18 cellular contexts compared by ENCODE assay signal in the genomic region with DNA sequence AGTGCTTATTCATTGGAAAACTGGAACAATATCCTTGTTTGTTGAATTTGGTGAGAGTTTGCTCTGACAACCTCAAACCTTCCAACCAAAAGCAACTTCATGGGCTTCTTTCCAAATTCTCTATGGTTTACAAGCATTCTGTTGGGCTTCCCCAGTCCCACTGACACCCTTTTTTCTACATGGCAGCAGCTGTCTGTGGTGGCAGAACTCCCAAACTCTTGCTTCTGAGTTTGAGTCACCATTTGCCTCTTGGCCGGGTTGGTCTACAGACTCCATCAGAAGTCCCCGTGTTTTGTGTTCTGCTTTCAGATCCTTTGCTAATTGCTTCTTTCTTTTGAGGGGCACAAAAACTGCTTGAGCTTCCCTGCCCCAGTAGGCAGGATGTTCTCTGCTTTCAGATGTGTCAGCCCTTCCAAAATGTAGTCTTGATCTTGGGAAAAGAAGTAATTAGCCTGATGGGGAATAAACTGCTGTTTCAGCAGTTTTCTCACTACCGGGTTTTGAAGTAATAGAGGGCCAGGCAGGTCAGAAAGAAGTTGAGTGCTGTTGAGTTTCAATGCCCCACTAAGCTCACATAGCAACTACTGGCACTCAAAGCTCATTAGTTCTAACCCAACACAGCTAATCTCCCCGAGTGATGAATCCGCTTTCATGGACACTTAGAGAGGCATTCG.
DNase-seq lines count a peak whose midpoint lies in the region; ATAC-seq, FAIRE-seq and TF ChIP-seq lines count a peak whose summit lies in the region.
"Had no signal": no experiment of that assay in that cellular context is flagged by ENCODE, and none has a peak within 500 bp of the region (broad histone marks: within the 10 kb centered on the region; RNA-seq: fewer than 3 reads in every experiment).

No MANE protein-coding gene starts in this region.

- no peak overlapping the region for H3K4me3 Mint-ChIP-seq in astrocyte (ENCODE audit: unreplicated experiment)
- H3K4me3 Mint-ChIP-seq: dendritic cell treated with granulocyte-macrophage colony-stimulating factor and Interleukin-4, amounts not matched to agents 40 ng/mL and 50 ng/mL, for 4 days had no signal

- H3K4me1 ChIP-seq in GM23248 (ENCODE audit: insufficient read depth) (peaks cover 15% of the 10 kb centered on the region), astrocyte (ENCODE audit: insufficient read depth, low read length) (peaks cover 10% of the 10 kb centered on the region)
- H3K4me1 ChIP-seq: esophagus squamous epithelium, prostate gland, tibial artery had no signal

- WGBS in GM23248 (ENCODE audit: low coverage in 1 of 2, low lambda C conversion rate in 2 of 2, missing lambda C conversion rate in 2 of 2), 2 experiments = 75 to 81% methylated on average over 6 of the region's 6 CpGs

- DNase-seq in AG04450 (ENCODE audit: low read depth, low spot score) = peak; percentile 73
- DNase-seq in GM23248 = peak; percentile 86
- DNase-seq in astrocyte (ENCODE audit: low read depth) = peak; percentile 98
- DNase-seq in glomerular visceral epithelial cell (ENCODE audit: extremely low spot score) = peak; percentile 92
- no peak for DNase-seq in NCI-H1417 (lab: John Stamatoyannopoulos, UW)
- DNase-seq in activated gamma-delta T cell treated with Interleukin-2 at 50 U/mL for 16 hours = no peak
- DNase-seq in OCI-M1 (lab: John Stamatoyannopoulos, UW) = no peak
- DNase-seq: activated T-cell treated with anti-CD3 and anti-CD28 coated beads for 4 hours, DMS79, esophagus squamous epithelium, H7, tibial artery had no signal

- H3K9me3 Mint-ChIP-seq in astrocyte (ENCODE audit: unreplicated experiment) = no peaks in the 10 kb centered on the region
- H3K9me3 Mint-ChIP-seq: dendritic cell treated with granulocyte-macrophage colony-stimulating factor and Interleukin-4, amounts not matched to agents 40 ng/mL and 50 ng/mL, for 4 days had no signal

- H3K79me2 ChIP-seq in GM23248 (ENCODE audit: insufficient read depth) (peaks cover 100% of the 10 kb centered on the region), astrocyte (ENCODE audit: insufficient read depth, low read length) (peaks cover 16% of the 10 kb centered on the region)

- H3K4me3 ChIP-seq in AG04450 (ENCODE audit: low read depth, low read length) = no peak overlapping the region
- no peak overlapping the region for H3K4me3 ChIP-seq in GM23248
- H3K4me3 ChIP-seq in astrocyte (ENCODE audit: insufficient read depth, low read depth, low read length) = peak overlapping the region; percentile 3
- H3K4me3 ChIP-seq: BLaER1 treated with 17β-estradiol and CSF1 and Interleukin-3, amounts not matched to agents 10 nM and 100 nM; esophagus squamous epithelium; prostate gland; tibial artery had no signal

- TF ChIP-seq CTCF in AG04450 (IDR thresholded peaks at IDR 0.05; ENCODE audit: low read depth, low read length) = no peak
- TF ChIP-seq CTCF in astrocyte (IDR thresholded peaks at IDR 0.05; ENCODE audit: insufficient read depth, low read depth, low read length) = no peak

- H3K36me3 Mint-ChIP-seq in astrocyte (ENCODE audit: low read depth, unreplicated experiment) = no peaks in the 10 kb centered on the region

- no peak overlapping the region for H3K27ac Mint-ChIP-seq in astrocyte (ENCODE audit: unreplicated experiment)
- H3K27ac Mint-ChIP-seq: dendritic cell treated with granulocyte-macrophage colony-stimulating factor and Interleukin-4, amounts not matched to agents 40 ng/mL and 50 ng/mL, for 4 days had no signal

- CTCF ChIA-PET in AG04450 (lab: Charles Lee) = no interaction called here

- H3K4me1 Mint-ChIP-seq in astrocyte (ENCODE audit: low read depth, unreplicated experiment) = peaks cover 14% of the 10 kb centered on the region

- no peaks in the 10 kb centered on the region for H3K27me3 ChIP-seq in AG04450 (ENCODE audit: control insufficient read depth, insufficient read depth, low read length)
- no peaks in the 10 kb centered on the region for H3K27me3 ChIP-seq in GM23248 (replicated peaks; ENCODE audit: insufficient read depth)
- H3K27me3 ChIP-seq in astrocyte (ENCODE audit: insufficient read depth, low read length) = no peaks in the 10 kb centered on the region
- H3K27me3 ChIP-seq: BLaER1 treated with 17β-estradiol and CSF1 and Interleukin-3, amounts not matched to agents 10 nM and 100 nM; esophagus squamous epithelium; tibial artery had no signal

- H3K9ac ChIP-seq in GM23248 = no peak overlapping the region
- peak overlapping the region; percentile 1 for H3K9ac ChIP-seq in astrocyte (ENCODE audit: low read length)
- H3K9ac ChIP-seq: BLaER1 treated with 17β-estradiol and CSF1 and Interleukin-3, amounts not matched to agents 10 nM and 100 nM had no signal

- peaks cover 6% of the 10 kb centered on the region; the same call in 1 of the 2 replicates for H3K36me3 ChIP-seq in GM23248 (ENCODE audit: low read depth)
- no peaks in the 10 kb centered on the region for H3K36me3 ChIP-seq in astrocyte (ENCODE audit: insufficient read depth, low read length)
- H3K36me3 ChIP-seq: esophagus squamous epithelium, prostate gland, tibial artery had no signal

- H2AFZ ChIP-seq in GM23248 (no peak overlapping the region), astrocyte (ENCODE audit: low read depth, low read length) (no peak overlapping the region)

- FAIRE-seq in astrocyte (lab: Jason Lieb, UNC) = peak; percentile 52
- FAIRE-seq: islet of Langerhans had no signal

- no peaks in the 10 kb centered on the region for H3K27me3 Mint-ChIP-seq in astrocyte (ENCODE audit: low read depth, unreplicated experiment)
- H3K27me3 Mint-ChIP-seq: dendritic cell treated with granulocyte-macrophage colony-stimulating factor and Interleukin-4, amounts not matched to agents 40 ng/mL and 50 ng/mL, for 4 days had no signal

- POLR2A ChIA-PET in AG04450 (lab: Yijun Ruan, JAX) = no interaction called here

- H3K9me3 ChIP-seq in AG04450 (ENCODE audit: control insufficient read depth, insufficient read depth, low read length) (peaks cover 3% of the 10 kb centered on the region; the same call in 1 of the 2 replicates), GM23248 (ENCODE audit: low read depth) (no peaks in the 10 kb centered on the region), astrocyte (ENCODE audit: insufficient read depth, low read depth, low read length) (no peaks in the 10 kb centered on the region)
- H3K9me3 ChIP-seq: BLaER1 treated with 17β-estradiol and CSF1 and Interleukin-3, amounts not matched to agents 10 nM and 100 nM; esophagus squamous epithelium; prostate gland; tibial artery had no signal

- H4K20me1 ChIP-seq in GM23248 (ENCODE audit: insufficient read depth) = no peaks in the 10 kb centered on the region
- no peaks in the 10 kb centered on the region for H4K20me1 ChIP-seq in astrocyte (ENCODE audit: insufficient read depth, low read length)

- H3K4me2 ChIP-seq in GM23248 (ENCODE audit: unreplicated experiment) (peak overlapping the region; percentile 43), astrocyte (ENCODE audit: low read length) (peak overlapping the region; percentile 45)
- H3K4me2 ChIP-seq: BLaER1 treated with 17β-estradiol and CSF1 and Interleukin-3, amounts not matched to agents 10 nM and 100 nM had no signal

- in situ Hi-C loops in GM23248 (cut with MboI) = no loop called here

- H3F3A ChIP-seq in GM23248 (ENCODE audit: insufficient read depth) = peaks cover 81% of the 10 kb centered on the region

- no peak for ATAC-seq in HG02870 (IDR thresholded peaks at IDR 0.05; ENCODE audit: unreplicated experiment)
- ATAC-seq: activated CD4-positive, CD25-positive, alpha-beta regulatory T cell treated with anti-CD3 and anti-CD28 coated beads, Interleukin-2, amount 50 U/mL, for 24 hours had no signal

- no peaks in the 10 kb centered on the region for H3K9me2 ChIP-seq in GM23248 (ENCODE audit: insufficient read depth)

- H3K27ac ChIP-seq in AG04450 (ENCODE audit: low read depth, low read length) (no peak overlapping the region), GM23248 (peak overlapping the region; percentile 60), astrocyte (ENCODE audit: low read depth, low read length) (peak overlapping the region; percentile 50)
- H3K27ac ChIP-seq: BLaER1 treated with 17β-estradiol and CSF1 and Interleukin-3, amounts not matched to agents 10 nM and 100 nM; esophagus squamous epithelium; prostate gland; tibial artery had no signal

Comparison
In these comparisons a context has a peak if more than half of its experiments do, and no peak if none do; other contexts are left out.
1. DNase-seq: peak in AG04450 (single experiment), GM23248 (single experiment), astrocyte (single experiment) and glomerular visceral epithelial cell (single experiment); none in NCI-H1417 (0 of 3), activated gamma-delta T cell treated with Interleukin-2 at 50 U/mL for 16 hours (single experiment) and OCI-M1 (single experiment).